ENCODE assay signal across 15 cellular contexts in genomic region chr6:117955684-117956083, GRCh38. TPM values are rescaled to one million over a fixed set of nuclear protein-coding genes. Genes with fewer than 3 reads are reported as not detected.
DNase-seq lines count a peak whose midpoint lies in the region; ATAC-seq and TF ChIP-seq lines count a peak whose summit lies in the region.
"Had no signal": no experiment of that assay in that cellular context is flagged by ENCODE, and none has a peak within 500 bp of the region (broad histone marks: within the 10 kb centered on the region; RNA-seq: fewer than 3 reads in every experiment).

No MANE protein-coding gene starts in this region.

- H3K36me3 Mint-ChIP-seq in natural killer cell treated with Interleukin-12 subunit alpha and Interleukin-12 subunit beta and Interleukin-15 and Interleukin-18, amount 100 ng/mL, for 72 hours, result no peaks in the 10 kb centered on the region

- ATAC-seq in GM18519 (IDR thresholded peaks at IDR 0.05; ENCODE audit: low FRiP score, unreplicated experiment) (peak; percentile 76), GM21390 (IDR thresholded peaks at IDR 0.05; ENCODE audit: unreplicated experiment) (peak; percentile 79), HG02938 (IDR thresholded peaks at IDR 0.05; ENCODE audit: unreplicated experiment) (peak; percentile 76)
- no peak for ATAC-seq in natural killer cell treated with Interleukin-12 subunit alpha and Interleukin-12 subunit beta and Interleukin-15 and Interleukin-18, amount 100 ng/mL, for 72 hours
- ATAC-seq: activated CD8-positive, alpha-beta T cell treated with anti-CD3 and anti-CD28 coated beads for 36 hours; left lung had no signal

- H3K4me1 Mint-ChIP-seq in natural killer cell treated with Interleukin-12 subunit alpha and Interleukin-12 subunit beta and Interleukin-15 and Interleukin-18, amount 100 ng/mL, for 72 hours (ENCODE audit: low read depth in 2 of 2), result no peaks in the 10 kb centered on the region

- no peaks in the 10 kb centered on the region for H3K9me3 Mint-ChIP-seq in natural killer cell treated with Interleukin-12 subunit alpha and Interleukin-12 subunit beta and Interleukin-15 and Interleukin-18, amount 100 ng/mL, for 72 hours
- H3K9me3 Mint-ChIP-seq: activated CD8-positive, alpha-beta T cell treated with anti-CD3 and anti-CD28 coated beads for 36 hours had no signal

- H3K27ac Mint-ChIP-seq in natural killer cell treated with Interleukin-12 subunit alpha and Interleukin-12 subunit beta and Interleukin-15 and Interleukin-18, amount 100 ng/mL, for 72 hours, result no peak overlapping the region
- H3K27ac Mint-ChIP-seq: activated CD8-positive, alpha-beta T cell treated with anti-CD3 and anti-CD28 coated beads for 36 hours had no signal

- CTCF ChIA-PET in HEK293T (lab: Yijun Ruan, JAX), result no interaction called here

- H3K4me3 Mint-ChIP-seq in natural killer cell treated with Interleukin-12 subunit alpha and Interleukin-12 subunit beta and Interleukin-15 and Interleukin-18, amount 100 ng/mL, for 72 hours, result no peak overlapping the region
- H3K4me3 Mint-ChIP-seq: activated CD8-positive, alpha-beta T cell treated with anti-CD3 and anti-CD28 coated beads for 36 hours had no signal

- DNase-seq in MV-4-11 (lab: John Stamatoyannopoulos, UW) (peak; percentile 62), HEK293T (ENCODE audit: extremely low spot score) (no peak), amygdala (lab: John Stamatoyannopoulos, UW) (no peak)
- DNase-seq in natural killer cell treated with Interleukin-12 subunit alpha and Interleukin-12 subunit beta and Interleukin-15 and Interleukin-18, amount 100 ng/mL, for 72 hours (ENCODE audit: low spot score), result no peak
- DNase-seq in stimulated activated CD4-positive, alpha-beta T cell treated with anti-CD3 and anti-CD28 coated beads, Interleukin-12 subunit alpha, Interleukin-12 subunit beta, amount 100 ng/mL, for 4 hours, result no peak
- DNase-seq: activated CD8-positive, alpha-beta T cell treated with anti-CD3 and anti-CD28 coated beads for 36 hours; activated gamma-delta T cell; HCEC 1CT; left lung; NCI-H2081 treated with DMSO at 0.1 percent for 48 hours; SHP77 treated with DMSO at 0.1 percent for 48 hours; testis had no signal

- peaks cover 5 to 11% of the 10 kb centered on the region in 2 donors for H3K27me3 Mint-ChIP-seq in natural killer cell treated with Interleukin-12 subunit alpha and Interleukin-12 subunit beta and Interleukin-15 and Interleukin-18, amount 100 ng/mL, for 72 hours

- POLR2A ChIA-PET in HEK293T (lab: Yijun Ruan, JAX), result no interaction called here

TF ChIP-seq in HEK293T, 16 proteins besides CTCF, POLR2A, EP300 and RAD21:
- TF ChIP-seq PKNOX1 (IDR thresholded peaks at IDR 0.05), result no peak
- TF ChIP-seq BHLHE40 (IDR thresholded peaks at IDR 0.05; ENCODE audit: borderline replicate concordance), result no peak
- no peak for TF ChIP-seq ELF4 (IDR thresholded peaks at IDR 0.05)
- no peak for TF ChIP-seq HDGF (IDR thresholded peaks at IDR 0.05; ENCODE audit: borderline replicate concordance)
- no peak for TF ChIP-seq ZNF384 (IDR thresholded peaks at IDR 0.05)
- TF ChIP-seq FOXA1 (IDR thresholded peaks at IDR 0.05), result no peak
- no peak for TF ChIP-seq LEF1 (IDR thresholded peaks at IDR 0.05; ENCODE audit: borderline replicate concordance)
- no peak for TF ChIP-seq TARDBP (IDR thresholded peaks at IDR 0.05)

RNA-seq across cellular contexts. Expression of gene SLC35F1, which starts 48.6 kb away (rescaled TPM):
- total RNA-seq in natural killer cell treated with Interleukin-12 subunit alpha and Interleukin-12 subunit beta and Interleukin-15 and Interleukin-18, amount 100 ng/mL, for 72 hours, result not detected

Comparison
In these comparisons a context has a peak if more than half of its experiments do, and no peak if none do; other contexts are left out.
1. ATAC-seq: peak in GM18519 (single experiment), GM21390 (single experiment) and HG02938 (single experiment); none in natural killer cell treated with Interleukin-12 subunit alpha and Interleukin-12 subunit beta and Interleukin-15 and Interleukin-18, amount 100 ng/mL, for 72 hours (0 of 2).